ENCODE assay signal across 26 cellular contexts in the genomic region with DNA sequence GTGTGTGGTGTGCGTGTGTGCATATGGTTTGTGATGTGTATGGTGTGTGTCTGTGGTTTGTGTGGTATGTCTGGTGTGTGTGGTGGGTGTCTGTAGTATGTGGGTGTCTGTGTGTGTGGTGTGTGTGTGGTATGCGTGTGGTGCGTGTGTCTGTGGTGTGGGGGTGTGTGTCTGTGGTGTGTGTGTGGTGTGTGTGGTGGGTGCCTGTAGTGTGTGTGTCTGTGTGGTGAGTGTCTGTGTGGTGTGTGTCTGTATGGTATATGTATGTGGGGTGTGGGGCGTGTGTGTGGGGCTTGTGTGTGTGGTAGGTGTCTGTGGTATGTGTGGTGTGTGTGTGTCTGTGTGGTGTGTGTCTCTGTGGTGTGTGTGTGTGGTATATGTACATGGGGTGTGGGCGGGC.
"Had no signal": no experiment of that assay in that cellular context is flagged by ENCODE, and none has a peak within 500 bp of the region (broad histone marks: within the 10 kb centered on the region; RNA-seq: fewer than 3 reads in every experiment).

No MANE protein-coding gene starts in this region.

- H3K27me3 ChIP-seq: ascending aorta, cardiac muscle cell had no signal

- H3K27ac Mint-ChIP-seq: activated CD4-positive, alpha-beta T cell treated with anti-CD3 and anti-CD28 coated beads, Interleukin-2, amount 10 ng/mL, durations not matched to agents 7 days and 5 days; activated CD8-positive, alpha-beta T cell treated with anti-CD3 and anti-CD28 coated beads, Interleukin-2, amount 10 ng/mL, durations not matched to agents 7 days and 5 days; activated naive CD4-positive, alpha-beta T cell treated with anti-CD3 and anti-CD28 coated beads, Interleukin-2, amount 50 U/mL, for 24 hours; activated naive CD8-positive, alpha-beta T cell treated with anti-CD3 and anti-CD28 coated beads, Interleukin-2, amount 10 ng/mL, durations not matched to agents 7 days and 5 days; activated T-cell treated with anti-CD3 and anti-CD28 coated beads, Interleukin-2, amount 50 U/mL, for 24 hours; activated T-helper 2 cell treated with anti-CD3 and anti-CD28 coated beads, Interferon-gamma antibody, Interleukin-2, Interleukin-4, amounts not matched to agents 10 μg/mL and 5 μg/mL and 100 μg/mL, durations not matched to agents 14 hours and 24 hours and 36 hours; T-helper 1 cell treated with Interleukin-12 subunit alpha and Interleukin-12 subunit beta and Interleukin-4 antibody, amounts not matched to agents 30 μg/mL and 1 μg/mL, for 36 hours; T-helper 2 cell treated with Interferon-gamma antibody and Interleukin-4, amounts not matched to agents 5 μg/mL and 100 μg/mL, for 36 hours had no signal

- H3K9me3 Mint-ChIP-seq: activated CD4-positive, alpha-beta T cell treated with anti-CD3 and anti-CD28 coated beads, Interleukin-2, amount 10 ng/mL, durations not matched to agents 7 days and 5 days; activated naive CD4-positive, alpha-beta T cell treated with anti-CD3 and anti-CD28 coated beads, Interleukin-2, amount 50 U/mL, for 24 hours; activated naive CD8-positive, alpha-beta T cell treated with anti-CD3 and anti-CD28 coated beads, Interleukin-2, amount 10 ng/mL, durations not matched to agents 7 days and 5 days; activated T-cell treated with anti-CD3 and anti-CD28 coated beads, Interleukin-2, amount 50 U/mL, for 24 hours; activated T-helper 2 cell treated with anti-CD3 and anti-CD28 coated beads, Interferon-gamma antibody, Interleukin-2, Interleukin-4, amounts not matched to agents 10 μg/mL and 5 μg/mL and 100 μg/mL, durations not matched to agents 14 hours and 24 hours and 36 hours; T-helper 1 cell treated with Interleukin-12 subunit alpha and Interleukin-12 subunit beta and Interleukin-4 antibody, amounts not matched to agents 30 μg/mL and 1 μg/mL, for 36 hours; T-helper 2 cell treated with Interferon-gamma antibody and Interleukin-4, amounts not matched to agents 5 μg/mL and 100 μg/mL, for 36 hours had no signal

- DNase-seq: activated CD4-positive, alpha-beta T cell treated with anti-CD3 and anti-CD28 coated beads, Interleukin-2, amount 10 ng/mL, durations not matched to agents 7 days and 5 days; activated CD4-positive, alpha-beta T cell treated with anti-CD3 and anti-CD28 coated beads, Interleukin-2, amount 50 U/mL, for 48 hours; activated CD8-positive, alpha-beta T cell treated with anti-CD3 and anti-CD28 coated beads, Interleukin-2, amount 10 ng/mL, durations not matched to agents 7 days and 5 days; activated gamma-delta T cell; activated naive CD4-positive, alpha-beta T cell treated with Interleukin-2 at 50 U/mL for 16 hours; activated naive CD8-positive, alpha-beta T cell treated with anti-CD3 and anti-CD28 coated beads, Interleukin-2, amount 10 ng/mL, durations not matched to agents 7 days and 5 days; activated T-cell treated with anti-CD3 and anti-CD28 coated beads, Interleukin-2, amount 50 U/mL, for 24 hours; amygdala; NCI-H1105; NCI-H1417 treated with DMSO at 0.1 percent for 48 hours; NCI-H1930; NCI-H2081 treated with DMSO at 0.1 percent for 48 hours; NCI-H226; NCI-H446 treated with DMSO at 0.1 percent for 48 hours; NCI-H524; SHP77; SJCRH30 had no signal

- H3K4me1 ChIP-seq: ascending aorta, SJCRH30 had no signal

- H3K4me1 Mint-ChIP-seq: activated CD4-positive, alpha-beta T cell treated with anti-CD3 and anti-CD28 coated beads, Interleukin-2, amount 10 ng/mL, durations not matched to agents 7 days and 5 days; activated naive CD4-positive, alpha-beta T cell treated with anti-CD3 and anti-CD28 coated beads, Interleukin-2, amount 50 U/mL, for 24 hours; activated naive CD8-positive, alpha-beta T cell treated with anti-CD3 and anti-CD28 coated beads, Interleukin-2, amount 10 ng/mL, durations not matched to agents 7 days and 5 days had no signal

- FAIRE-seq: TTC549 had no signal

- H3K9me3 ChIP-seq: ascending aorta, SJCRH30 had no signal

- H3K36me3 Mint-ChIP-seq: activated naive CD4-positive, alpha-beta T cell treated with anti-CD3 and anti-CD28 coated beads, Interleukin-2, amount 50 U/mL, for 24 hours; activated naive CD8-positive, alpha-beta T cell treated with anti-CD3 and anti-CD28 coated beads, Interleukin-2, amount 10 ng/mL, durations not matched to agents 7 days and 5 days had no signal

- H3K4me3 Mint-ChIP-seq: activated CD4-positive, alpha-beta T cell treated with anti-CD3 and anti-CD28 coated beads, Interleukin-2, amount 10 ng/mL, durations not matched to agents 7 days and 5 days; activated CD8-positive, alpha-beta T cell treated with anti-CD3 and anti-CD28 coated beads, Interleukin-2, amount 10 ng/mL, durations not matched to agents 7 days and 5 days; activated naive CD4-positive, alpha-beta T cell treated with anti-CD3 and anti-CD28 coated beads, Interleukin-2, amount 50 U/mL, for 24 hours; activated naive CD8-positive, alpha-beta T cell treated with anti-CD3 and anti-CD28 coated beads, Interleukin-2, amount 10 ng/mL, durations not matched to agents 7 days and 5 days; activated T-cell treated with anti-CD3 and anti-CD28 coated beads, Interleukin-2, amount 50 U/mL, for 24 hours; T-helper 1 cell treated with Interleukin-12 subunit alpha and Interleukin-12 subunit beta and Interleukin-4 antibody, amounts not matched to agents 30 μg/mL and 1 μg/mL, for 36 hours; T-helper 2 cell treated with Interferon-gamma antibody and Interleukin-4, amounts not matched to agents 5 μg/mL and 100 μg/mL, for 36 hours had no signal

- H3K36me3 ChIP-seq: ascending aorta, cardiac muscle cell, SJCRH30 had no signal

- ATAC-seq: Panc1 had no signal

- H3K27me3 Mint-ChIP-seq: activated naive CD8-positive, alpha-beta T cell treated with anti-CD3 and anti-CD28 coated beads, Interleukin-2, amount 10 ng/mL, durations not matched to agents 7 days and 5 days had no signal

- H3K4me3 ChIP-seq: ascending aorta, cardiac muscle cell, SJCRH30, SK-N-MC had no signal

- H3K27ac ChIP-seq: ascending aorta, cardiac muscle cell, SJCRH30, SK-N-MC had no signal
